9 cellular contexts compared by ENCODE assay signal in genomic region chr13:90752070-90752469, GRCh38.
"Had no signal": no experiment of that assay in that cellular context is flagged by ENCODE, and none has a peak within 500 bp of the region (broad histone marks: within the 10 kb centered on the region; RNA-seq: fewer than 3 reads in every experiment).

No MANE protein-coding gene starts in this region.

- H3K9me3 ChIP-seq: HAP-1 had no signal

- H3K4me3 ChIP-seq: GM23338, HAP-1 had no signal

- DNase-seq: H7, HFFc6, KG1 had no signal

- H3K27ac ChIP-seq: HL-60 had no signal

- H2AFZ ChIP-seq: GM23338 had no signal

- FAIRE-seq: H1, HepG2 had no signal

- H3K36me3 ChIP-seq: HAP-1 had no signal

- H3K4me2 ChIP-seq: GM23338 had no signal

- ATAC-seq: GM23338, HCT116, HepG2 had no signal

- H3K4me1 ChIP-seq: HAP-1 had no signal
